In the genomic region with DNA sequence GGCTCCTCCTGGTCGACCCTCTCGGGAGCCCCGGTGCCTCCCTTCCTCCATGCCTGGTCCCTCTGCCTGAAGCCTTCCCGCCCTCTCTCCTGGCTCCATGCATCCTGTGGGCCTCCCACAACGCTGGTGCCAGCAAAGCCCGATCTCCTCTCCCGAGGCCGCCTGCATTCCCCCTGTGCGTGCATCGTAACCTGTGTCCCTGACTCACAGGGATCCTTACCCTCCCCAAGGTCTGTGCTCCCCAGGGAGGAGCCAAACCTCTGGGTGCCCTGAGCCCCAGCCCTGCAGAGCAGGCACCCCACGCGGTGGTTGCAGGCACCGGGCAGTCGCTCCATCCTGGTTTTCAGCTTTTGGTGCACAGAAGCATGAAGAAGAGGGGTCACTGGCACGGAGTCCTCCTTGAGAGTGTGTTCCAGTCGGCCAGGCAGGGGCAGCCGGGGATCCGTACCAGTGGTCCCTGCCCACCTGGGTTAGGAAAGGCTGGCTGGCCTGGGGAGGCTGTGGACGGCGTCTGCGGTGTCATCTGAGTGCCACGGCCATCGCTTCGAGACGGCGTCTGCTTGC, we compare ENCODE assay signal across 9 cellular contexts. TPM values are rescaled to one million over a fixed set of nuclear protein-coding genes. Genes with fewer than 3 reads are reported as not detected.
DNase-seq lines count a peak whose midpoint lies in the region; ATAC-seq and TF ChIP-seq lines count a peak whose summit lies in the region.
"Had no signal": no experiment of that assay in that cellular context is flagged by ENCODE, and none has a peak within 500 bp of the region (broad histone marks: within the 10 kb centered on the region; RNA-seq: fewer than 3 reads in every experiment).

No MANE protein-coding gene starts in this region.

- ATAC-seq in Right ventricle myocardium superior (ENCODE audit: poor library complexity), result peak; percentile 24
- ATAC-seq in naive B cell (ENCODE audit: low read depth in 2 of 2), result no peak

- peak overlapping the region; percentile 90 for H2AFZ ChIP-seq in mammary epithelial cell (ENCODE audit: low read depth, low read length)

- BruUV-seq in mammary epithelial cell (replicated peaks; lab: Mats Ljungman, UMichigan), result no TSS peak

- H3K9me3 Mint-ChIP-seq in naive B cell (no peaks in the 10 kb centered on the region), chondrocyte (ENCODE audit: low read depth) (no peaks in the 10 kb centered on the region)

- dilution Hi-C loops in mammary epithelial cell (cut with HindIII; ENCODE audit: low sequenced_read_pairs), result no loop called here

- no peaks in the 10 kb centered on the region for H3K4me1 ChIP-seq in mammary epithelial cell (ENCODE audit: insufficient read depth, low read length)
- peaks cover 7% of the 10 kb centered on the region for H3K4me1 ChIP-seq in effector memory CD4-positive, alpha-beta T cell (ENCODE audit: control insufficient read depth, insufficient read depth, low read length, poor library complexity, severe bottlenecking)

- H3K4me1 Mint-ChIP-seq in naive B cell (peaks cover 20 to 59% (median 32%) of the 10 kb centered on the region in 3 donors), chondrocyte (ENCODE audit: low read depth) (peaks cover 3% of the 10 kb centered on the region)

- CTCF ChIA-PET in mammary epithelial cell (lab: Charles Lee; ENCODE audit: low non-redundant PET), result no interaction called here

- H3K4me3 Mint-ChIP-seq in naive B cell, result peak overlapping the region in 6 of 8 donors; percentile 5 to 90 (median 75)
- H3K4me3 Mint-ChIP-seq in chondrocyte (ENCODE audit: unreplicated experiment), result no peak overlapping the region

- no peaks in the 10 kb centered on the region for H3K9me3 ChIP-seq in mammary epithelial cell (replicated peaks; ENCODE audit: insufficient read depth, low read length)
- no peaks in the 10 kb centered on the region for H3K9me3 ChIP-seq in effector memory CD4-positive, alpha-beta T cell (ENCODE audit: control insufficient read depth, low read length)

- 59% methylated on average over 16 of the region's 26 CpGs for WGBS in mammary epithelial cell (ENCODE audit: low coverage, missing lambda C conversion rate)

- H3K4me2 ChIP-seq in mammary epithelial cell (ENCODE audit: insufficient read depth, low read depth, low read length), result peak overlapping the region; percentile 65

- H3K36me3 Mint-ChIP-seq in naive B cell (no peaks in the 10 kb centered on the region), chondrocyte (ENCODE audit: low read depth) (no peaks in the 10 kb centered on the region)

- no peaks in the 10 kb centered on the region for H3K27me3 Mint-ChIP-seq in naive B cell
- H3K27me3 Mint-ChIP-seq in chondrocyte (ENCODE audit: low read depth), result peaks cover 3% of the 10 kb centered on the region

- TF ChIP-seq CTCF in mammary epithelial cell (conservative IDR thresholded peaks at IDR 0.05 in 1 of 2, IDR thresholded peaks at IDR 0.05 in 1 of 2; ENCODE audit: extremely low read depth in 1 of 2, insufficient read depth in 1 of 2, low read depth in 1 of 2, low read length in 2 of 2) (no peak), chondrocyte (IDR thresholded peaks at IDR 0.05) (no peak)

- no peak overlapping the region for H3K4me3 ChIP-seq in mammary epithelial cell (replicated peaks in 1 of 3; ENCODE audit: insufficient read depth in 1 of 3, low read depth in 2 of 3, low read length in 3 of 3)
- no peak overlapping the region for H3K4me3 ChIP-seq in effector memory CD4-positive, alpha-beta T cell (ENCODE audit: insufficient read depth, low read depth, low read length, poor library complexity, severe bottlenecking)

- H3K36me3 ChIP-seq in mammary epithelial cell (ENCODE audit: insufficient read depth, low read length), result no peaks in the 10 kb centered on the region
- no peaks in the 10 kb centered on the region for H3K36me3 ChIP-seq in effector memory CD4-positive, alpha-beta T cell (ENCODE audit: control insufficient read depth, insufficient read depth, low read length)

- DNase-seq in Right ventricle myocardium superior (no peak), cardiac septum (ENCODE audit: low spot score) (no peak), mammary epithelial cell (no peak), naive B cell (no peak), SKM-1 (lab: John Stamatoyannopoulos, UW; ENCODE audit: unreplicated experiment) (no peak), chondrocyte (ENCODE audit: low spot score) (no peak)
- DNase-seq in effector memory CD4-positive, alpha-beta T cell, result no peak
- DNase-seq in activated CD4-positive, alpha-beta T cell treated with anti-CD3 and anti-CD28 coated beads, Interleukin-2, amount 50 U/mL, for 48 hours, result no peak

- intact Hi-C loops in Right ventricle myocardium superior (cut with DNase I), result no loop called here
- intact Hi-C loops in cardiac septum (cut with DNase I), result no loop called here
- intact Hi-C loops in mammary epithelial cell (cut with micrococcal nuclease), result no loop called here

- no peaks in the 10 kb centered on the region for H4K20me1 ChIP-seq in mammary epithelial cell (ENCODE audit: insufficient read depth, low read length)

- no peak overlapping the region for H3K27ac ChIP-seq in mammary epithelial cell (ENCODE audit: insufficient read depth, low read depth, low read length)
- H3K27ac ChIP-seq in effector memory CD4-positive, alpha-beta T cell (ENCODE audit: insufficient read depth, low read length, poor library complexity, severe bottlenecking), result no peak overlapping the region

- in situ Hi-C loops in mammary epithelial cell (cut with MboI; ENCODE audit: low sequenced_read_pairs in 2 of 2), result no loop called here

- H3K79me2 ChIP-seq in mammary epithelial cell (ENCODE audit: insufficient read depth, low read length), result no peaks in the 10 kb centered on the region

- no peak overlapping the region for H3K9ac ChIP-seq in mammary epithelial cell (ENCODE audit: insufficient read depth, low read length)

- no peaks in the 10 kb centered on the region for H3K27me3 ChIP-seq in mammary epithelial cell (ENCODE audit: insufficient read depth, low read length)
- H3K27me3 ChIP-seq in effector memory CD4-positive, alpha-beta T cell (replicated peaks; ENCODE audit: control insufficient read depth, insufficient read depth, low read length, poor library complexity, severe bottlenecking), result no peaks in the 10 kb centered on the region

- H3K27ac Mint-ChIP-seq in naive B cell (peak overlapping the region in 2 of 6 donors; percentile 74 to 86), chondrocyte (ENCODE audit: unreplicated experiment) (no peak overlapping the region)

RNA-seq across cellular contexts. Expression of gene ENPP7, which starts 1.8 kb away (rescaled TPM):
- not detected for total RNA-seq in Right ventricle myocardium superior
- not detected for total RNA-seq in cardiac septum
- total RNA-seq in mammary epithelial cell, result not detected
- polyA plus RNA-seq in mammary epithelial cell, result not detected
- not detected for polyA minus RNA-seq in mammary epithelial cell
- under 1 TPM in 3 of 6 donors, not detected in 3; 0.13 to 0.32 (median 0.19) TPM for polyA plus RNA-seq in naive B cell (ENCODE audit: low read depth in 6 of 6)
- total RNA-seq in chondrocyte, result not detected in 3 replicates
- total RNA-seq: SK-MEL-5 had no signal

RNA-seq across cellular contexts. Expression of gene CBX2, which starts 49.0 kb away (rescaled TPM):
- total RNA-seq in Right ventricle myocardium superior (4.2 TPM), cardiac septum (3.5 TPM), mammary epithelial cell (1 to 10 TPM in 1 of 2 donors, under 1 TPM in 1; 0.67 to 3.8 TPM), chondrocyte (4.1 to 11.8 TPM (median 4.9 TPM) in 3 replicates)
- polyA plus RNA-seq in mammary epithelial cell (3.6 TPM), naive B cell (ENCODE audit: low read depth in 6 of 6) (under 1 TPM in 1 of 6 donors, not detected in 5; 0.09 TPM)
- 1.4 TPM for polyA minus RNA-seq in mammary epithelial cell
